Comparison of ENCODE assay signal across 15 cellular contexts in the genomic region with DNA sequence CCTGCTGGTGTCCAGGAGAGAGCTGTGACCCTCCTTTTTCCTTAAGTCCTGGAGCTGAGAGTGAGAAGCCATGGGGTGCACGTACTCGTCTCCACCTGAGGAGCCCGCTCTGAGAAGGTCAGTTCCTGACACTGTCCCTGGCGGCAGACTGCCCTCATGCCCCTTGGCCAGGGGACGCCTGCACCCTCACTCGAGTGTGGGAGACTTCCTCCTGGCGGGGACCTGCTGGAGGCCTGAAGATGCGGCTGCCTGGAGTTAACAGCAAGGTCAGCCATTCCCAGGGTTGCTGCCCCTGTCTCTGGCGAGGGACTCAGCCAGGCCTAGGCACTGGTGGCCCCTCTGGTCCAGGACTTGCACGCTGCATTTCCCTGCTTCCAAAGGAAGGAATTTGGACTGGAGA. TPM values are rescaled to one million over a fixed set of nuclear protein-coding genes. Genes with fewer than 3 reads are reported as not detected.
A peak's percentile ranks its signal among the peaks of the same experiment; 100 is the strongest.
DNase-seq lines count a peak whose midpoint lies in the region; ATAC-seq and TF ChIP-seq lines count a peak whose summit lies in the region.
"Had no signal": no experiment of that assay in that cellular context is flagged by ENCODE, and none has a peak within 500 bp of the region (broad histone marks: within the 10 kb centered on the region; RNA-seq: fewer than 3 reads in every experiment).

No MANE protein-coding gene starts in this region.

- H3K9me3 ChIP-seq in right atrium auricular region (no peaks in the 10 kb centered on the region), gastroesophageal sphincter (no peaks in the 10 kb centered on the region), psoas muscle (no peaks in the 10 kb centered on the region)
- H3K9me3 ChIP-seq: A549 had no signal

- H3K4me1 ChIP-seq in right atrium auricular region (peaks cover 0 to 81% of the 10 kb centered on the region in 2 donors), gastroesophageal sphincter (peaks cover 0 to 79% (median 46%) of the 10 kb centered on the region in 3 donors), psoas muscle (peaks cover 88% of the 10 kb centered on the region), urinary bladder (ENCODE audit: insufficient read depth) (no peaks in the 10 kb centered on the region)

- no CpG with 5 or more reads among the region's 10 CpGs for WGBS in gastroesophageal sphincter (ENCODE audit: low coverage in 1 of 2), 2 donors
- 65 to 71% (median 68%) methylated on average over 10 of the region's 10 CpGs for WGBS in psoas muscle, 3 donors
- WGBS in urinary bladder: 57% methylated on average over 10 of the region's 10 CpGs

- DNase-seq in right atrium auricular region (ENCODE audit: low spot score) (no peak), left cardiac atrium (no peak), psoas muscle (no peak)
- DNase-seq in activated T-cell treated with anti-CD3 and anti-CD28 coated beads, Interleukin-2, amount 50 U/mL, for 1 hour: no peak
- DNase-seq: CD4-positive, CD25-positive, alpha-beta regulatory T cell; DMS53; KG1; NCI-H2081 treated with DMSO at 0.1 percent for 48 hours; NCI-H524 treated with DMSO at 0.1 percent for 48 hours had no signal

- TF ChIP-seq CTCF in right atrium auricular region (IDR thresholded peaks at IDR 0.05) (no peak), gastroesophageal sphincter (IDR thresholded peaks at IDR 0.05) (no peak), psoas muscle (IDR thresholded peaks at IDR 0.05) (no peak)

- TF ChIP-seq POLR2A in gastroesophageal sphincter (IDR thresholded peaks at IDR 0.05): no peak

- H3K27ac ChIP-seq in right atrium auricular region: peak overlapping the region; percentile 80
- H3K27ac ChIP-seq in gastroesophageal sphincter: peak overlapping the region in 3 of 4 donors; percentile 84 to 88 (median 87)
- H3K27ac ChIP-seq in psoas muscle: peak overlapping the region; percentile 98
- peak overlapping the region; percentile 69 for H3K27ac ChIP-seq in urinary bladder (ENCODE audit: low read depth)
- H3K27ac ChIP-seq: A549 had no signal

- intact Hi-C loops in left cardiac atrium (cut with DNase I): no loop called here
- intact Hi-C loops in psoas muscle (cut with DNase I): loop anchor here in 1 of 2 donors (2.0 kb wide), 1 partner anchor 17 kb away; no protein-coding TSS in a partner anchor

- no peak for TF ChIP-seq EP300 in gastroesophageal sphincter (IDR thresholded peaks at IDR 0.05)

- H3K36me3 ChIP-seq in right atrium auricular region (peaks cover 6% of the 10 kb centered on the region), gastroesophageal sphincter (peaks cover 0 to 17% of the 10 kb centered on the region in 2 donors), psoas muscle (ENCODE audit: insufficient read depth in 1 of 2, low read depth in 1 of 2) (peaks cover 0 to 4% of the 10 kb centered on the region in 2 donors), urinary bladder (ENCODE audit: insufficient read depth) (no peaks in the 10 kb centered on the region)

- H3K4me3 ChIP-seq in right atrium auricular region (peak overlapping the region in 1 of 2 donors; percentile 10), gastroesophageal sphincter (peak overlapping the region in 1 of 2 donors; percentile 10), psoas muscle (peak overlapping the region; percentile 24), urinary bladder (ENCODE audit: low read depth, low read length) (no peak overlapping the region)
- H3K4me3 ChIP-seq: A549 had no signal

- ATAC-seq in left cardiac atrium (no peak), gastroesophageal sphincter (no peak), psoas muscle (no peak), HG02763 (IDR thresholded peaks at IDR 0.05; ENCODE audit: unreplicated experiment) (no peak), HG02840 (IDR thresholded peaks at IDR 0.05; ENCODE audit: low FRiP score, unreplicated experiment) (no peak)
- ATAC-seq: A549; activated CD4-positive, CD25-positive, alpha-beta regulatory T cell treated with anti-CD3 and anti-CD28 coated beads, Interleukin-2, amount 50 U/mL, for 24 hours had no signal

- no peaks in the 10 kb centered on the region for H3K27me3 ChIP-seq in right atrium auricular region
- H3K27me3 ChIP-seq in gastroesophageal sphincter: no peaks in the 10 kb centered on the region
- no peaks in the 10 kb centered on the region for H3K27me3 ChIP-seq in psoas muscle (ENCODE audit: insufficient read depth in 3 of 3, low read length in 2 of 3)

RNA-seq across cellular contexts. Expression of gene TMEM120A, which starts 26.4 kb away (rescaled TPM):
- total RNA-seq in right atrium auricular region (10 to 100 TPM; 35.3 to 50.0 TPM), left cardiac atrium (10 to 100 TPM; 63.5 to 98.3 TPM), gastroesophageal sphincter (10 to 100 TPM in 3 of 4 donors, 1 to 10 TPM in 1; 6.2 to 32.4 (median 29.0) TPM), psoas muscle (100 to 1,000 TPM in 1 of 4 donors, 10 to 100 TPM in 3; 70.1 to 103 (median 87.1) TPM), urinary bladder (17.8 TPM)
- polyA plus RNA-seq in psoas muscle (100 to 1,000 TPM; 106 to 185 (median 107) TPM), urinary bladder (90.2 TPM)

RNA-seq across cellular contexts. Expression of gene POR, which starts 53.1 kb away (rescaled TPM):
- total RNA-seq in right atrium auricular region (10 to 100 TPM; 53.4 to 85.3 TPM), left cardiac atrium (100 to 1,000 TPM in 1 of 2 donors, 10 to 100 TPM in 1; 60.6 to 128 TPM), gastroesophageal sphincter (10 to 100 TPM; 31.5 to 54.3 (median 47.7) TPM), psoas muscle (100 to 1,000 TPM in 2 of 4 donors, 10 to 100 TPM in 2; 48.8 to 206 (median 117) TPM), urinary bladder (33.2 TPM)
- polyA plus RNA-seq in psoas muscle (100 to 1,000 TPM in 2 of 3 donors, 10 to 100 TPM in 1; 81.4 to 288 (median 138) TPM), urinary bladder (103 TPM)
